ENCODE assay signal across 10 cellular contexts in the genomic region with DNA sequence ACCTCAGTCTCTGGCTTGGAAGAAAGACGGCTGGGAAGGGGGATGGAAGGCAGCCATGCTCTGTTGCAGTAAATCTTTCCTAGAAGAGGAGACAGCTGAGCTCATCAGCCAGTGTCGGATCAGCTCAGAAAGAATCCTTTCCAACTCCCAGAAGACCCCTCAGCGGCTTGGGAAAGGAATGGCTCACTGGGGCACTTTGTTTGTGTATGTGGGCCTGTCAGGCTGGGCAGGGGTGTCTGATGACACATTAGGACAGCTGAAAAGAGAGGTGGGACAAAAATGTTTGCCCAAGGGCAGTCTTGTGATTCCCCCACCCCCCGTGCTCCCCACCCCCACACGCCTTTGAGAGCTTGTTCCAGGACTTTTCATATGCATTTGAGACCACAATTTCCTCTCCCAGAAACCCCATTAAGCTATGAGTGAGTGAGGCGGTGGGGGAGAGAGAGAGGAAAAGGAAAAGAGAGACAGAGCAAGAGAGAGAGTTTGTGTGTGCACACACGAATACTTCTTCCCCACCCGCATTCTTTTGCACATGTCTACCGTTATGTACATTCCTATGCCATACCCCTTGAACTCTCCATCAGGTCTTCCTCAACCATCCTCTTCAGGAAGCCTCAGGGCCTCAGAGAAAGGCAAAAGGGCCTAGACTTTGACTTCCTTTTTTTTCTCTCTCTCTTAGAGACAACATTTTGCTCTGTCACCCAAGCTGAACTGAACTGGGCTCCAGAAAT.
DNase-seq lines count a peak whose midpoint lies in the region; ATAC-seq, FAIRE-seq and TF ChIP-seq lines count a peak whose summit lies in the region.
"Had no signal": no experiment of that assay in that cellular context is flagged by ENCODE, and none has a peak within 500 bp of the region (broad histone marks: within the 10 kb centered on the region; RNA-seq: fewer than 3 reads in every experiment).

No MANE protein-coding gene starts in this region.

- no peaks in the 10 kb centered on the region for H3K27me3 Mint-ChIP-seq in osteocyte (ENCODE audit: unreplicated experiment)

- H3K9ac ChIP-seq in K562 (ENCODE audit: insufficient read depth in 1 of 2, low read depth in 2 of 2, low read length in 2 of 2) = no peak overlapping the region

- H3K9me1 ChIP-seq in K562 (ENCODE audit: control insufficient read depth, insufficient read depth, low read length) = no peaks in the 10 kb centered on the region

- H3K27ac Mint-ChIP-seq in osteocyte (ENCODE audit: unreplicated experiment) = peak overlapping the region; percentile 97

- H3K4me3 ChIP-seq in NB4 (ENCODE audit: low read depth, low read length) (no peak overlapping the region), K562 (no peak overlapping the region), brain microvascular endothelial cell (ENCODE audit: low read depth, low read length) (no peak overlapping the region)

- H3K27ac ChIP-seq in K562 (ENCODE audit: extremely low read depth, low read depth, low read length) (no peak overlapping the region), brain microvascular endothelial cell (no peak overlapping the region)

- TF ChIP-seq CTCF in NB4 (IDR thresholded peaks at IDR 0.05; ENCODE audit: low read depth, low read length) (no peak), K562 (IDR thresholded peaks at IDR 0.05 in 2 of 3, conservative IDR thresholded peaks at IDR 0.05 in 1 of 3; ENCODE audit: insufficient read depth in 2 of 3, low read depth in 1 of 3, low read length in 3 of 3) (no peak), osteocyte (IDR thresholded peaks at IDR 0.05) (no peak), brain microvascular endothelial cell (IDR thresholded peaks at IDR 0.05; ENCODE audit: low read depth, low read length, missing control alignments) (no peak)

- TF ChIP-seq EP300 in K562 (IDR thresholded peaks at IDR 0.05; ENCODE audit: low read length) = no peak

- no peaks in the 10 kb centered on the region for H3K36me3 Mint-ChIP-seq in osteocyte (ENCODE audit: unreplicated experiment)

- peak; percentile 56 for DNase-seq in EH (ENCODE audit: low read depth)
- DNase-seq in NB4 (ENCODE audit: low read depth) = peak; percentile 83
- DNase-seq in K562 (ENCODE audit: extremely low read depth in 1 of 4, low spot score in 3 of 4) = no peak
- DNase-seq in osteocyte (ENCODE audit: extremely low spot score, unreplicated experiment) = no peak
- DNase-seq in SHP77 (lab: John Stamatoyannopoulos, UW) = no peak
- DNase-seq in brain microvascular endothelial cell = no peak
- no peak for DNase-seq in GM19239 (ENCODE audit: insufficient read length, low spot score)
- no peak for DNase-seq in NCI-H1694 (lab: John Stamatoyannopoulos, UW)
- DNase-seq: activated CD4-positive, alpha-beta T cell treated with anti-CD3 and anti-CD28 coated beads, Interleukin-2, amount 50 U/mL, for 4 hours; NCI-H2171 treated with DMSO at 0.1 percent for 48 hours had no signal

- no peak for TF ChIP-seq POLR2A in NB4 (IDR thresholded peaks at IDR 0.05; ENCODE audit: extremely low read depth, insufficient read length)
- no peak for TF ChIP-seq POLR2A in K562 (conservative IDR thresholded peaks at IDR 0.05)

- no peaks in the 10 kb centered on the region for H3K36me3 ChIP-seq in K562 (ENCODE audit: control insufficient read depth, insufficient read depth, low read length)
- no peaks in the 10 kb centered on the region for H3K36me3 ChIP-seq in brain microvascular endothelial cell (replicated peaks)

- BruUV-seq in K562 (replicated peaks; lab: Mats Ljungman, UMichigan) = no TSS peak

- H3K27me3 ChIP-seq in K562 (ENCODE audit: control insufficient read depth in 2 of 2, insufficient read depth in 2 of 2, low read length in 2 of 2) = no peaks in the 10 kb centered on the region; a peak in 1 of 5 replicates
- no peaks in the 10 kb centered on the region for H3K27me3 ChIP-seq in brain microvascular endothelial cell (replicated peaks)

- intact Hi-C loops in K562 (cut with micrococcal nuclease) = no loop called here

- no peak for TF ChIP-seq RAD21 in K562 (CRISPR knock-in tag; conservative IDR thresholded peaks at IDR 0.05 in 1 of 2, IDR thresholded peaks at IDR 0.05 in 1 of 2)

- peaks cover 57% of the 10 kb centered on the region for H3K4me1 Mint-ChIP-seq in osteocyte (ENCODE audit: unreplicated experiment)

- POLR2A ChIA-PET in K562 (lab: Yijun Ruan, JAX) = no interaction called here

- no peaks in the 10 kb centered on the region; a peak in 2 of 5 replicates for H3K4me1 ChIP-seq in K562 (replicated peaks in 1 of 2; ENCODE audit: control insufficient read depth in 2 of 2, insufficient read depth in 2 of 2, low read length in 2 of 2)

- WGBS in K562 (ENCODE audit: insufficient coverage, low coverage, missing lambda C conversion rate) = 23% methylated on average over 6 of the region's 9 CpGs

- H2AFZ ChIP-seq in K562 (ENCODE audit: low read depth, low read length) = no peak overlapping the region

- in situ Hi-C loops in K562 (cut with MboI) = no loop called here
- in situ Hi-C loops in brain microvascular endothelial cell (cut with HindIII; ENCODE audit: low pct_ligation_motif_present, low sequenced_read_pairs) = no loop called here

- no peaks in the 10 kb centered on the region for H3K9me3 Mint-ChIP-seq in osteocyte (ENCODE audit: unreplicated experiment)

- no peaks in the 10 kb centered on the region for H3K79me2 ChIP-seq in K562 (ENCODE audit: control insufficient read depth, insufficient read depth, low read length)

- no peak for ATAC-seq in K562

- no peaks in the 10 kb centered on the region for H4K20me1 ChIP-seq in K562 (replicated peaks; ENCODE audit: control insufficient read depth, insufficient read depth, low read length)

- H3K9me3 ChIP-seq in K562 (replicated peaks; ENCODE audit: control insufficient read depth, insufficient read depth, low read depth, low read length) = no peaks in the 10 kb centered on the region

- CTCF ChIA-PET in K562 (lab: Yijun Ruan, JAX; ENCODE audit: low intra/inter-chr PET ratio) = no interaction called here

- no peak overlapping the region for H3K4me3 Mint-ChIP-seq in osteocyte (ENCODE audit: unreplicated experiment)

- H3K4me2 ChIP-seq in K562 (ENCODE audit: insufficient read depth, low read length) = no peak overlapping the region

- FAIRE-seq in K562 (lab: Jason Lieb, UNC) = no peak
- no peak for FAIRE-seq in GM19239 (lab: Jason Lieb, UNC)

TF ChIP-seq in K562, 482 proteins besides CTCF, POLR2A, EP300 and RAD21:
- no peak for TF ChIP-seq RBFOX2 (IDR thresholded peaks at IDR 0.05; ENCODE audit: low read depth, low read length)
- peak; percentile 75 for TF ChIP-seq SPI1 (IDR thresholded peaks at IDR 0.05; ENCODE audit: borderline replicate concordance, low read depth, low read length)
- peak; percentile 46; the same call in 1 of the 2 replicates for TF ChIP-seq NFE2 (IDR thresholded peaks at IDR 0.05; ENCODE audit: low read depth)
TF ChIP-seq in K562: peak in this region for 2.

Comparison
In these comparisons a context has a peak if more than half of its experiments do, and no peak if none do; other contexts are left out.
1. DNase-seq: peak in EH (single experiment) and NB4 (single experiment); none in K562 (0 of 4), osteocyte (single experiment), SHP77 (0 of 2), brain microvascular endothelial cell (single experiment), GM19239 (single experiment) and NCI-H1694 (single experiment).